ENCODE assay signal across 8 cellular contexts in genomic region chr7:116526897-116527296, GRCh38. TPM values are rescaled to one million over a fixed set of nuclear protein-coding genes. Genes with fewer than 3 reads are reported as not detected.
DNase-seq lines count a peak whose midpoint lies in the region; ATAC-seq and TF ChIP-seq lines count a peak whose summit lies in the region.

No MANE protein-coding gene starts in this region.

- CTCF ChIA-PET in A673 (lab: Charles Lee), result interaction anchor here (1.4 kb wide), 1 partner anchor 267 kb away, joined by 9 read pairs; no protein-coding TSS in a partner anchor

- H3K9me3 Mint-ChIP-seq in chondrocyte (ENCODE audit: low read depth), result no peaks in the 10 kb centered on the region

- H3K9me3 ChIP-seq in A673 (ENCODE audit: low read depth, low read length, poor library complexity, severe bottlenecking) (no peaks in the 10 kb centered on the region), HUES64 (ENCODE audit: insufficient read depth, low read depth, low read length) (no peaks in the 10 kb centered on the region), muscle layer of duodenum (ENCODE audit: control insufficient read depth in 1 of 2, low read length in 2 of 2) (no peaks in the 10 kb centered on the region)

- H3K36me3 Mint-ChIP-seq in chondrocyte (ENCODE audit: low read depth), result peaks cover 14% of the 10 kb centered on the region

- POLR2A ChIA-PET in A673 (lab: Charles Lee; ENCODE audit: low non-redundant PET), result interaction anchor here (0.6 to 0.8 kb wide), 2 partner anchors 27 to 281 kb away, joined by 3 to 5 read pairs; partner anchors contain the start of gene CAV2

- H3K36me3 ChIP-seq in A673 (ENCODE audit: insufficient read depth, low read length, poor library complexity, severe bottlenecking), result peaks cover 57% of the 10 kb centered on the region
- H3K36me3 ChIP-seq in HUES64 (ENCODE audit: insufficient read depth, low read length), result peaks cover 15% of the 10 kb centered on the region; the same call in 1 of the 2 replicates
- peaks cover 0 to 9% of the 10 kb centered on the region in 2 donors for H3K36me3 ChIP-seq in muscle layer of duodenum (ENCODE audit: control insufficient read depth in 1 of 2, insufficient read depth in 2 of 2, low read length in 2 of 2)

- H3K4me3 ChIP-seq in A673 (ENCODE audit: low read depth, low read length, poor library complexity, severe bottlenecking) (peak overlapping the region; percentile 90), HUES64 (ENCODE audit: low read length) (peak overlapping the region; percentile 71), muscle layer of duodenum (ENCODE audit: low read depth in 1 of 2, low read length in 2 of 2) (peak overlapping the region; percentile 87 to 90)

- ATAC-seq in HG03442 (IDR thresholded peaks at IDR 0.05; ENCODE audit: unreplicated experiment) (no peak), GM21526 (IDR thresholded peaks at IDR 0.05; ENCODE audit: low FRiP score, unreplicated experiment) (no peak), HG03439 (IDR thresholded peaks at IDR 0.05; ENCODE audit: unreplicated experiment) (no peak)

- H3K9ac ChIP-seq in HUES64 (ENCODE audit: low read depth, low read length), result peak overlapping the region; percentile 57; the same call in 1 of the 2 replicates

- H3K27me3 ChIP-seq in A673 (replicated peaks; ENCODE audit: insufficient read depth, low read depth, low read length, poor library complexity), result no peaks in the 10 kb centered on the region
- H3K27me3 ChIP-seq in HUES64 (ENCODE audit: insufficient read depth, low read length), result peaks cover 31% of the 10 kb centered on the region
- H3K27me3 ChIP-seq in muscle layer of duodenum (ENCODE audit: low read depth, low read length), result peaks cover 8% of the 10 kb centered on the region

- intact Hi-C loops in A673 (cut with micrococcal nuclease; ENCODE audit: unreplicated experiment), result loop anchor here (2.0 kb wide), 2 partner anchors 26 to 268 kb away; no protein-coding TSS in a partner anchor

- H3K27ac ChIP-seq in A673 (ENCODE audit: low read depth, low read length, poor library complexity, severe bottlenecking) (peak overlapping the region; percentile 100), HUES64 (ENCODE audit: low read depth, low read length) (no peak overlapping the region), muscle layer of duodenum (ENCODE audit: low read length) (peak overlapping the region; percentile 83)

- no peak for DNase-seq in A673 (ENCODE audit: low spot score)
- no peak for DNase-seq in chondrocyte (ENCODE audit: low spot score)
- DNase-seq in AG08396 (ENCODE audit: low spot score), result no peak

- H3K27me3 Mint-ChIP-seq in chondrocyte (ENCODE audit: low read depth), result no peaks in the 10 kb centered on the region

- TF ChIP-seq CTCF in A673 (conservative IDR thresholded peaks at IDR 0.05; ENCODE audit: low read depth, low read length) (no peak), chondrocyte (IDR thresholded peaks at IDR 0.05) (no peak)

- 35% methylated on average over 5 of the region's 5 CpGs for WGBS in HUES64

- H3K4me1 ChIP-seq in A673 (ENCODE audit: insufficient read depth, low read length, poor library complexity, severe bottlenecking), result peaks cover 26% of the 10 kb centered on the region
- H3K4me1 ChIP-seq in HUES64 (ENCODE audit: insufficient read depth, low read length), result peaks cover 44% of the 10 kb centered on the region
- peaks cover 0 to 30% of the 10 kb centered on the region in 2 donors for H3K4me1 ChIP-seq in muscle layer of duodenum (ENCODE audit: control insufficient read depth in 1 of 2, insufficient read depth in 2 of 2, low read length in 2 of 2)

- peaks cover 82% of the 10 kb centered on the region for H3K4me1 Mint-ChIP-seq in chondrocyte (ENCODE audit: low read depth)

- peak overlapping the region; percentile 98 for H3K4me3 Mint-ChIP-seq in chondrocyte (ENCODE audit: unreplicated experiment)

- no TSS peak for BruUV-seq in A673 (replicated peaks; lab: Mats Ljungman, UMichigan)

- peak overlapping the region; percentile 94 for H3K27ac Mint-ChIP-seq in chondrocyte (ENCODE audit: unreplicated experiment)

RNA-seq across cellular contexts. Expression of gene CAV1, which starts 2.1 kb away (rescaled TPM):
- total RNA-seq in A673 (2021) (1,757 and 2,074 TPM in 2 replicates), chondrocyte (230 to 297 TPM (median 296 TPM) in 3 replicates)
- polyA plus RNA-seq in HUES64 (2013, experiment 1 of 2), result 14.7 TPM
- 12.9 TPM for polyA plus RNA-seq in HUES64 (2013, experiment 2 of 2)

RNA-seq across cellular contexts. Expression of gene CAV2, which starts 27.4 kb away (rescaled TPM):
- 265 and 286 TPM in 2 replicates for total RNA-seq in A673 (2021)
- 1.3 TPM for polyA plus RNA-seq in HUES64 (2013, experiment 1 of 2)
- 2.6 TPM for polyA plus RNA-seq in HUES64 (2013, experiment 2 of 2)
- total RNA-seq in chondrocyte, result 82.1 to 127 TPM (median 116 TPM) in 3 replicates
